8 cellular contexts compared by ENCODE assay signal in the genomic region with DNA sequence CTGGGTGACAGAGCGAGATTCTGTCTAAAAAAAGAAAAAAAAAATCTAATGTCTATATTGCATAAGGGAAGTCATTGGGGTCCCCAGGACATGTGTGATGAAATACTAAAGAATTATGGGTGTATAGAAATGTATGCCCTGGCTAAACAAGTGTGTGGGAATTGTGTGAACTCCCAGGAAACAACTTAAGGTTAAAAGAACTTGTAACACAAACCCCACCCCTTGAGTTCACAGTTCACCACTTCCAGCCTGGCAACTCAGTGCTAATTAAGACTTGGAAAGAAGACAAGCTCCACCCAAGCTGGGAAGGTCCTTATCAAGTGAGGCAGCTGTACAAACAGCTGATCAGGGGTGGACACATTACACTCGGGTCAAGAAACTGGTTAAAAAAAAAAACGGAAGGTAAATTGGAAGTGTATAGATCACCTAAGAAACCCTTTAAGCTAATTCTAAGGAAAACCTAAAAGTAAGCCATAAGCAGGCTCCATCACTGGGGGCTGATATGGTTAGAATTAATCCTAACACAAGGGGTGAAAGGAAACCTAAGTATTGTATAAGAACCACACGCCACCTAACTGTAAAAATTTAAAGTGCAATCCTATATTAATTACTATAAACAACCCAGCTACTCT. TPM values are rescaled to one million over a fixed set of nuclear protein-coding genes. Genes with fewer than 3 reads are reported as not detected.
A peak's percentile ranks its signal among the peaks of the same experiment; 100 is the strongest.
DNase-seq lines count a peak whose midpoint lies in the region; ATAC-seq, FAIRE-seq and TF ChIP-seq lines count a peak whose summit lies in the region.

No MANE protein-coding gene starts in this region.

- intact Hi-C loops in kidney (cut with DNase I) (no loop called here), posterior vena cava (cut with DNase I) (no loop called here)

- no peak overlapping the region for H2AFZ ChIP-seq in SU-DHL-6 (ENCODE audit: low read depth, low read length, severe bottlenecking)

- no peak for ATAC-seq in GM18909 (IDR thresholded peaks at IDR 0.05; ENCODE audit: poor library complexity, unreplicated experiment)

- no peaks in the 10 kb centered on the region for H3K9me3 Mint-ChIP-seq in CD8-positive, alpha-beta memory T cell

- H3K4me3 ChIP-seq in CD8-positive, alpha-beta memory T cell (ENCODE audit: low read length): no peak overlapping the region
- H3K4me3 ChIP-seq in SU-DHL-6 (ENCODE audit: insufficient read depth, low read length, poor library complexity, severe bottlenecking) (no peak overlapping the region), kidney (ENCODE audit: low read length in 2 of 2) (no peak overlapping the region)

- H3K4me3 Mint-ChIP-seq in CD8-positive, alpha-beta memory T cell: peak overlapping the region in 2 of 7 donors; percentile 26 to 49

- H3K9me3 ChIP-seq in CD8-positive, alpha-beta memory T cell (ENCODE audit: low read length): no peaks in the 10 kb centered on the region
- H3K9me3 ChIP-seq in SU-DHL-6 (ENCODE audit: insufficient read depth, low read length) (no peaks in the 10 kb centered on the region), kidney (ENCODE audit: control insufficient read depth in 1 of 2, low read length in 2 of 2) (no peaks in the 10 kb centered on the region)

- H3K27ac ChIP-seq in CD8-positive, alpha-beta memory T cell (ENCODE audit: low read depth, low read length): peak overlapping the region; percentile 89
- H3K27ac ChIP-seq in SU-DHL-6 (ENCODE audit: low read depth, low read length) (no peak overlapping the region), kidney (ENCODE audit: low read depth in 2 of 2, low read length in 2 of 2) (peak overlapping the region in 1 of 2 donors; percentile 58)

- peaks cover 47 to 54% (median 51%) of the 10 kb centered on the region in 3 donors for H3K4me1 Mint-ChIP-seq in CD8-positive, alpha-beta memory T cell

- no peaks in the 10 kb centered on the region for H4K20me1 ChIP-seq in SU-DHL-6 (ENCODE audit: low read depth, low read length)

- peak; percentile 41 for TF ChIP-seq CTCF in SU-DHL-6 (IDR thresholded peaks at IDR 0.05; ENCODE audit: insufficient read depth, low read length, poor library complexity, severe bottlenecking)
- no peak for TF ChIP-seq CTCF in kidney (IDR thresholded peaks at IDR 0.05; ENCODE audit: borderline replicate concordance, extremely low read depth, insufficient read depth)

- CTCF ChIA-PET in CD8-positive, alpha-beta memory T cell (lab: Charles Lee): interaction anchor here (0.6 to 5.9 kb wide), 9 partner anchors 8 to 314 kb away, joined by 3 to 39 read pairs (median 4); no protein-coding TSS in a partner anchor

- H3K27me3 Mint-ChIP-seq in CD8-positive, alpha-beta memory T cell: peaks cover 4% of the 10 kb centered on the region in 2 donors

- H3K36me3 Mint-ChIP-seq in CD8-positive, alpha-beta memory T cell: peaks cover 0 to 3% (median 1%) of the 10 kb centered on the region in 3 donors

- peaks cover 4% of the 10 kb centered on the region; the same call in 1 of the 2 replicates for H3K79me2 ChIP-seq in SU-DHL-6 (ENCODE audit: insufficient read depth, low read length)

- FAIRE-seq in kidney (lab: Jason Lieb, UNC): peak; percentile 45

- no peaks in the 10 kb centered on the region for H3K36me3 ChIP-seq in CD8-positive, alpha-beta memory T cell (ENCODE audit: insufficient read depth, low read length)
- H3K36me3 ChIP-seq in SU-DHL-6 (ENCODE audit: low read length) (no peaks in the 10 kb centered on the region), kidney (ENCODE audit: control insufficient read depth in 1 of 2, insufficient read depth in 2 of 2, low read length in 2 of 2) (no peaks in the 10 kb centered on the region)

- no peak overlapping the region for H3K4me2 ChIP-seq in SU-DHL-6 (ENCODE audit: low read depth, low read length, poor library complexity, severe bottlenecking)

- no peaks in the 10 kb centered on the region for H3K9me2 ChIP-seq in SU-DHL-6 (replicated peaks; ENCODE audit: insufficient read depth, low read length)

- H3K4me1 ChIP-seq in CD8-positive, alpha-beta memory T cell (ENCODE audit: insufficient read depth, low read length): peaks cover 34% of the 10 kb centered on the region
- peaks cover 14 to 17% of the 10 kb centered on the region in 2 donors for H3K4me1 ChIP-seq in kidney (ENCODE audit: control insufficient read depth in 1 of 2, insufficient read depth in 1 of 2, low read depth in 1 of 2, low read length in 2 of 2)

- peaks cover 21% of the 10 kb centered on the region for H3F3A ChIP-seq in SU-DHL-6 (ENCODE audit: insufficient read depth)

- peak overlapping the region in 4 of 8 donors; percentile 13 to 62 (median 28) for H3K27ac Mint-ChIP-seq in CD8-positive, alpha-beta memory T cell

- in situ Hi-C loops in KBM-7 (cut with MboI; ENCODE audit: low pct_unique_long_range_greater_than_20kb, low sequenced_read_pairs): no loop called here

- no peak overlapping the region for H3K9ac ChIP-seq in SU-DHL-6 (ENCODE audit: low read length)
- no peak overlapping the region for H3K9ac ChIP-seq in kidney (ENCODE audit: low read length in 2 of 2)

- POLR2A ChIA-PET in CD8-positive, alpha-beta memory T cell (lab: Charles Lee): interaction anchor here (0.6 to 1.1 kb wide), 2 partner anchors 317 to 1985 kb away, joined by 3 read pairs; no protein-coding TSS in a partner anchor

- no peak for DNase-seq in CD8-positive, alpha-beta memory T cell
- DNase-seq in KBM-7 (peak; percentile 60), kidney (no peak), posterior vena cava (ENCODE audit: low spot score) (no peak), HPDE6-E6E7 (ENCODE audit: extremely low spot score) (no peak)
- DNase-seq in activated CD4-positive, CD25-positive, alpha-beta regulatory T cell treated with anti-CD3 and anti-CD28 coated beads, Interleukin-2, amount 50 U/mL, for 72 hours: no peak

- H3K27me3 ChIP-seq in CD8-positive, alpha-beta memory T cell (ENCODE audit: insufficient read depth, low read length, poor library complexity, severe bottlenecking): no peaks in the 10 kb centered on the region
- no peaks in the 10 kb centered on the region for H3K27me3 ChIP-seq in SU-DHL-6 (ENCODE audit: low read length)

RNA-seq across cellular contexts. Expression of a gene that starts 25.2 kb away (rescaled TPM):
- total RNA-seq in CD8-positive, alpha-beta memory T cell: 1,000 to 10,000 TPM; 1,371 to 1,390 TPM
- 3,526 TPM for polyA plus RNA-seq in CD8-positive, alpha-beta memory T cell
- total RNA-seq in kidney: 695 TPM
- polyA plus RNA-seq in kidney (ENCODE audit: insufficient read depth, low read depth, low replicate concordance): 1,143 TPM
- 100 to 1,000 TPM; 375 to 444 TPM for total RNA-seq in posterior vena cava
